Comparison of ENCODE assay signal across 27 cellular contexts in genomic region chr6:14250573-14250972, GRCh38.
"Had no signal": no experiment of that assay in that cellular context is flagged by ENCODE, and none has a peak within 500 bp of the region (broad histone marks: within the 10 kb centered on the region; RNA-seq: fewer than 3 reads in every experiment).

No MANE protein-coding gene starts in this region.

- H3K9me3 ChIP-seq: gastrocnemius medialis, mucosa of descending colon, neutrophil, prostate gland, right atrium auricular region, testis, tibial artery had no signal

- H3K27me3 Mint-ChIP-seq: naive B cell had no signal

- H3K4me1 Mint-ChIP-seq: mesothelial cell of epicardium had no signal

- H3K36me3 Mint-ChIP-seq: mesothelial cell of epicardium; natural killer cell treated with Interleukin-12 subunit alpha and Interleukin-12 subunit beta and Interleukin-15 and Interleukin-18, amount 100 ng/mL, for 72 hours had no signal

- DNase-seq: foreskin fibroblast; gastrocnemius medialis; head of caudate nucleus; kidney; mesenchymal stem cell; mucosa of descending colon; naive B cell; stimulated activated CD4-positive, alpha-beta T cell treated with anti-CD3 and anti-CD28 coated beads, Interleukin-12 subunit alpha, Interleukin-12 subunit beta, amount 100 ng/mL, for 4 hours; stimulated activated CD4-positive, alpha-beta T cell treated with anti-CD3 and anti-CD28 coated beads, Interleukin-1b, Interleukin-23, amount 100 ng/mL, for 48 hours; stimulated activated CD4-positive, alpha-beta T cell treated with anti-CD3 and anti-CD28 coated beads, Interleukin-4, amount 100 ng/mL, for 1 hour; stimulated activated CD8-positive, alpha-beta memory T cell treated with anti-CD3 and anti-CD28 coated beads, Interleukin-4, amount 100 ng/mL, for 48 hours; stimulated activated naive CD8-positive, alpha-beta T cell treated with anti-CD3 and anti-CD28 coated beads, Interleukin-15, Interleukin-2, amounts not matched to agents 100 U/mL and 50 U/mL, for 24 hours; substantia nigra; testis; tibial artery had no signal

- H3K36me3 ChIP-seq: gastrocnemius medialis, neutrophil, prostate gland, right atrium auricular region, tibial artery had no signal

- H3K4me3 ChIP-seq: coronary artery, gastrocnemius medialis, lung, mucosa of descending colon, prostate gland, right atrium auricular region, smooth muscle cell, testis, tibial artery had no signal

- H3K4me1 ChIP-seq: gastrocnemius medialis, prostate gland, right atrium auricular region, testis, tibial artery had no signal

- FAIRE-seq: kidney had no signal

- H3K4me2 ChIP-seq: smooth muscle cell had no signal

- H3K9me3 Mint-ChIP-seq: natural killer cell treated with Interleukin-12 subunit alpha and Interleukin-12 subunit beta and Interleukin-15 and Interleukin-18, amount 100 ng/mL, for 72 hours; neural crest cell; type B pancreatic cell had no signal

- H3K27ac ChIP-seq: coronary artery, gastrocnemius medialis, neutrophil, prostate gland, right atrium auricular region, testis, tibial artery had no signal

- ATAC-seq: gastrocnemius medialis; left lobe of liver; mucosa of descending colon; natural killer cell treated with Interleukin-12 subunit alpha and Interleukin-12 subunit beta and Interleukin-15 and Interleukin-18, amount 100 ng/mL, for 72 hours; sciatic nerve; stimulated activated naive CD8-positive, alpha-beta T cell treated with anti-CD3 and anti-CD28 coated beads, Interleukin-15, Interleukin-2, amounts not matched to agents 100 U/mL and 50 U/mL, for 24 hours had no signal

- H3K27me3 ChIP-seq: gastrocnemius medialis, neutrophil, right atrium auricular region, testis, tibial artery had no signal

- H3K4me3 Mint-ChIP-seq: mesothelial cell of epicardium; natural killer cell treated with Interleukin-12 subunit alpha and Interleukin-12 subunit beta and Interleukin-15 and Interleukin-18, amount 100 ng/mL, for 72 hours; neural crest cell; type B pancreatic cell had no signal

- H3K27ac Mint-ChIP-seq: mesothelial cell of epicardium; natural killer cell treated with Interleukin-12 subunit alpha and Interleukin-12 subunit beta and Interleukin-15 and Interleukin-18, amount 100 ng/mL, for 72 hours; type B pancreatic cell had no signal
